Comparison of ENCODE assay signal across 16 cellular contexts in genomic region chr10:104026762-104027161, GRCh38. TPM values are rescaled to one million over a fixed set of nuclear protein-coding genes. Genes with fewer than 3 reads are reported as not detected.
"Had no signal": no experiment of that assay in that cellular context is flagged by ENCODE, and none has a peak within 500 bp of the region (broad histone marks: within the 10 kb centered on the region; RNA-seq: fewer than 3 reads in every experiment).

No MANE protein-coding gene starts in this region.

- H3K4me3 ChIP-seq: cardiac muscle cell, gastrocnemius medialis, psoas muscle, sigmoid colon, thoracic aorta, upper lobe of right lung had no signal

- DNase-seq: activated CD4-positive, alpha-beta T cell treated with anti-CD3 and anti-CD28 coated beads for 1 hour; activated CD4-positive, alpha-beta T cell treated with anti-CD3 and anti-CD28 coated beads, Interleukin-2, amount 50 U/mL, for 48 hours; activated effector memory CD4-positive, alpha-beta T cell treated with Interleukin-2 at 50 U/mL for 16 hours; activated T-cell treated with anti-CD3 and anti-CD28 coated beads, Interleukin-2, amount 50 U/mL, for 1 hour; gastrocnemius medialis; mesendoderm; nephron progenitor cell; psoas muscle; sigmoid colon; stimulated activated CD4-positive, alpha-beta T cell treated with anti-CD3 and anti-CD28 coated beads, Interleukin-1b, Interleukin-23, amount 100 ng/mL, for 48 hours; T-helper 1 cell; upper lobe of right lung had no signal

- ATAC-seq: gastrocnemius medialis, psoas muscle, upper lobe of right lung had no signal

- H3K4me1 ChIP-seq: psoas muscle, sigmoid colon, upper lobe of right lung had no signal

- H3K9me3 ChIP-seq: gastrocnemius medialis, psoas muscle, sigmoid colon, thoracic aorta, upper lobe of right lung had no signal

- H3K27me3 ChIP-seq: cardiac muscle cell, gastrocnemius medialis, sigmoid colon, upper lobe of right lung had no signal

- H3K27ac ChIP-seq: cardiac muscle cell, epithelial cell of prostate, gastrocnemius medialis, psoas muscle, sigmoid colon, thoracic aorta, upper lobe of right lung, VCaP had no signal

RNA-seq across cellular contexts. Expression of gene COL17A1, which starts 58.9 kb away (rescaled TPM):
- total RNA-seq: cardiac muscle cell, sigmoid colon had no signal
